Comparison of ENCODE assay signal across 1 cellular context in genomic region chr1:53238197-53239155, GRCh38.
TF ChIP-seq lines count a peak whose summit lies in the region.

MAGOH (minus strand) TSS chr1:53238518; CDS start chr1:53238448, 70 bp downstream.

TF ChIP-seq in K562, 482 proteins besides CTCF, POLR2A, EP300 and RAD21 (continued from another document and continues in another):
- TF ChIP-seq ZHX1 (conservative IDR thresholded peaks at IDR 0.05; ENCODE audit: low read length): 0 out of 2 replicates have a peak, but pooled peaks have one; percentile 25
- TF ChIP-seq TEAD1 (CRISPR knock-in tag; IDR thresholded peaks at IDR 0.05): peak in 1 of 2 experiments; percentile 90; a peak in 1 of 4 replicates
- TF ChIP-seq ZBTB12 (CRISPR knock-in tag; IDR thresholded peaks at IDR 0.05): peak; percentile 99
- peak; percentile 77 for TF ChIP-seq VEZF1 (CRISPR knock-in tag; IDR thresholded peaks at IDR 0.05)
- no peak for TF ChIP-seq TEAD4 (IDR thresholded peaks at IDR 0.05; ENCODE audit: low read length)
- TF ChIP-seq TEAD4 (CRISPR knock-in tag; IDR thresholded peaks at IDR 0.05; ENCODE audit: borderline replicate concordance): peak; percentile 73; the same call in 1 of the 2 replicates
- TF ChIP-seq ETS1 (conservative IDR thresholded peaks at IDR 0.05; ENCODE audit: control insufficient read depth, low read depth, low read length): peak; percentile 85
- TF ChIP-seq MAZ (CRISPR knock-in tag; conservative IDR thresholded peaks at IDR 0.05 in 1 of 2, IDR thresholded peaks at IDR 0.05 in 1 of 2): peak; percentile 48 to 76; a peak in 2 of 4 replicates
- peak; percentile 26 to 39; a peak in 2 of 4 replicates for TF ChIP-seq TRIM24 (IDR thresholded peaks at IDR 0.05)
- no peak for TF ChIP-seq THRA (IDR thresholded peaks at IDR 0.05)
- TF ChIP-seq SNAPC5 (CRISPR knock-in tag; IDR thresholded peaks at IDR 0.05): no peak
- no peak for TF ChIP-seq ZNF444 (CRISPR knock-in tag; IDR thresholded peaks at IDR 0.05)
- TF ChIP-seq KAT8 (IDR thresholded peaks at IDR 0.05; ENCODE audit: low read depth): 0 out of 2 replicates have a peak, but pooled peaks have one; percentile 28
- TF ChIP-seq HNRNPH1 (optimal IDR thresholded peaks at IDR 0.05; ENCODE audit: low read depth, low read length): no peak
- peak; percentile 69; the same call in 1 of the 2 replicates for TF ChIP-seq CGGBP1 (CRISPR knock-in tag; IDR thresholded peaks at IDR 0.05)
- peak; percentile 33; the same call in 1 of the 2 replicates for TF ChIP-seq TCF7L2 (IDR thresholded peaks at IDR 0.05; ENCODE audit: low read depth, low read length)
- TF ChIP-seq KDM5B (IDR thresholded peaks at IDR 0.05; ENCODE audit: insufficient replicate concordance, low read depth, low read length): peak; percentile 76
- peak; percentile 92 for TF ChIP-seq HCFC1 (IDR thresholded peaks at IDR 0.05; ENCODE audit: low read depth, low read length)
- TF ChIP-seq SIX5 (IDR thresholded peaks at IDR 0.05; ENCODE audit: borderline replicate concordance in 1 of 2, insufficient read depth in 1 of 2, low read depth in 1 of 2, low read length in 2 of 2): peak; percentile 24 to 31; a peak in 2 of 4 replicates
- TF ChIP-seq MAX (CRISPR knock-in tag; IDR thresholded peaks at IDR 0.05): peak; percentile 68; the same call in 1 of the 2 replicates
- TF ChIP-seq ZNF592 (IDR thresholded peaks at IDR 0.05): peak; percentile 68
- TF ChIP-seq SP1 (CRISPR knock-in tag; IDR thresholded peaks at IDR 0.05): peak; percentile 73
- peak; percentile 45; the same call in 1 of the 2 replicates for TF ChIP-seq ZNF445 (CRISPR knock-in tag; IDR thresholded peaks at IDR 0.05; ENCODE audit: low read depth)
- TF ChIP-seq STAG1 (CRISPR knock-in tag; IDR thresholded peaks at IDR 0.05; ENCODE audit: borderline replicate concordance): no peak
- TF ChIP-seq PURB (CRISPR knock-in tag; IDR thresholded peaks at IDR 0.05; ENCODE audit: low read depth): no peak
- peak; percentile 98 for TF ChIP-seq PHF8 (IDR thresholded peaks at IDR 0.05; ENCODE audit: borderline replicate concordance, low read length)
- peak; percentile 100 for TF ChIP-seq PHF20 (IDR thresholded peaks at IDR 0.05; ENCODE audit: partially characterized antibody)
- no peak for TF ChIP-seq GTF3C2 (IDR thresholded peaks at IDR 0.05; ENCODE audit: borderline replicate concordance, extremely low read depth, insufficient read length)
- TF ChIP-seq ETV1 (tag; conservative IDR thresholded peaks at IDR 0.05; ENCODE audit: low read depth): peak; percentile 99
- peak; percentile 84; the same call in 1 of the 2 replicates for TF ChIP-seq MBD2 (IDR thresholded peaks at IDR 0.05; ENCODE audit: borderline replicate concordance, low read depth)
- TF ChIP-seq CSDE1 (IDR thresholded peaks at IDR 0.05): peak in 1 of 2 experiments; percentile 95; a peak in 2 of 4 replicates
- TF ChIP-seq TARDBP (IDR thresholded peaks at IDR 0.05): no peak
- peak; percentile 95 for TF ChIP-seq ELF1 (tag; IDR thresholded peaks at IDR 0.05)
- peak; percentile 94 for TF ChIP-seq E2F8 (IDR thresholded peaks at IDR 0.05; ENCODE audit: low read depth, partially characterized antibody)
- peak; percentile 94 to 96 for TF ChIP-seq FOXK2 (conservative IDR thresholded peaks at IDR 0.05 in 1 of 2, IDR thresholded peaks at IDR 0.05 in 1 of 2; ENCODE audit: low read depth in 2 of 2)
- peak; percentile 98 for TF ChIP-seq GABPA (tag; conservative IDR thresholded peaks at IDR 0.05; ENCODE audit: low read depth)
- peak; percentile 59 to 68; a peak in 3 of 4 replicates for TF ChIP-seq NRF1 (conservative IDR thresholded peaks at IDR 0.05 in 1 of 2, IDR thresholded peaks at IDR 0.05 in 1 of 2)
- TF ChIP-seq YY1 (IDR thresholded peaks at IDR 0.05; ENCODE audit: borderline replicate concordance in 1 of 3, control insufficient read depth in 1 of 3, extremely low read depth in 1 of 3, insufficient read depth in 3 of 3, insufficient read length in 1 of 3, insufficient replicate concordance in 2 of 3, low read depth in 1 of 3, low read length in 2 of 3): peak in 2 of 3 experiments; percentile 23 to 71
- TF ChIP-seq ATF1 (CRISPR knock-in tag; IDR thresholded peaks at IDR 0.05): peak; percentile 99
- TF ChIP-seq ATF1 (tag; IDR thresholded peaks at IDR 0.05): peak; percentile 100
- peak; percentile 90 for TF ChIP-seq DACH1 (IDR thresholded peaks at IDR 0.05; ENCODE audit: partially characterized antibody)
